ENCODE assay signal across 8 cellular contexts in genomic region chr17:51372345-51373004, GRCh38.
A peak's percentile ranks its signal among the peaks of the same experiment; 100 is the strongest.
DNase-seq lines count a peak whose midpoint lies in the region; ATAC-seq, FAIRE-seq and TF ChIP-seq lines count a peak whose summit lies in the region.

No MANE protein-coding gene starts in this region.

- no peak overlapping the region for H3K4me2 ChIP-seq in A549

- H3K27ac Mint-ChIP-seq in activated naive CD8-positive, alpha-beta T cell treated with anti-CD3 and anti-CD28 coated beads, Interleukin-2, amount 50 U/mL, for 24 hours, result no peak overlapping the region
- peak overlapping the region; percentile 54 for H3K27ac Mint-ChIP-seq in type B pancreatic cell

- no peak for TF ChIP-seq POLR2A in A549 (IDR thresholded peaks at IDR 0.05; ENCODE audit: low read length)

- no peaks in the 10 kb centered on the region for H3K27me3 Mint-ChIP-seq in activated naive CD8-positive, alpha-beta T cell treated with anti-CD3 and anti-CD28 coated beads, Interleukin-2, amount 50 U/mL, for 24 hours
- H3K27me3 Mint-ChIP-seq in type B pancreatic cell, result peaks cover 15% of the 10 kb centered on the region

- FAIRE-seq in A549 (lab: Jason Lieb, UNC), result no peak

- ATAC-seq in A549, result peak; percentile 36 to 81; a peak in 4 of 6 replicates
- peak; percentile 65 for ATAC-seq in HG02642 (IDR thresholded peaks at IDR 0.05; ENCODE audit: poor library complexity, unreplicated experiment)
- peak; percentile 51 for ATAC-seq in activated naive CD8-positive, alpha-beta T cell treated with anti-CD3 and anti-CD28 coated beads, Interleukin-2, amount 50 U/mL, for 24 hours

- no peak for TF ChIP-seq RAD21 in A549 (conservative IDR thresholded peaks at IDR 0.05 in 1 of 2, IDR thresholded peaks at IDR 0.05 in 1 of 2)

- POLR2A ChIA-PET in A549 (lab: Yijun Ruan, JAX) (no interaction called here), GM10248 (lab: Yijun Ruan, JAX) (no interaction called here)

- H3K4me3 ChIP-seq in A549 (no peak overlapping the region), iPS DF 6.9 (ENCODE audit: low read length) (no peak overlapping the region)

- 47% methylated on average over 5 of the region's 5 CpGs for WGBS in A549 (ENCODE audit: missing lambda C conversion rate)
- WGBS in iPS DF 6.9 (ENCODE audit: insufficient coverage, insufficient read length), result no CpG with 5 or more reads among the region's 5 CpGs

- peaks cover 3% of the 10 kb centered on the region for H3K9me3 Mint-ChIP-seq in activated naive CD8-positive, alpha-beta T cell treated with anti-CD3 and anti-CD28 coated beads, Interleukin-2, amount 50 U/mL, for 24 hours
- no peaks in the 10 kb centered on the region for H3K9me3 Mint-ChIP-seq in type B pancreatic cell

- CTCF ChIA-PET in A549 (lab: Yijun Ruan, JAX) (interaction anchor here (0.6 to 5.0 kb wide), 97 partner anchors 8 to 1777 kb away, joined by 3 to 186 read pairs (median 5); no protein-coding TSS in a partner anchor), GM10248 (lab: Yijun Ruan, JAX) (interaction anchor here (0.6 to 1.4 kb wide), 3 partner anchors 8 to 163 kb away, joined by 3 to 4 read pairs (median 3); no protein-coding TSS in a partner anchor)

- TF ChIP-seq CTCF in A549 (IDR thresholded peaks at IDR 0.05), result no peak
- no peak for TF ChIP-seq CTCF in GM10248 (IDR thresholded peaks at IDR 0.05; ENCODE audit: control extremely low read depth, extremely low read depth, low read depth, missing control alignments)
- TF ChIP-seq CTCF in type B pancreatic cell (conservative IDR thresholded peaks at IDR 0.05), result no peak

- peaks cover 10% of the 10 kb centered on the region for H3K4me1 Mint-ChIP-seq in activated naive CD8-positive, alpha-beta T cell treated with anti-CD3 and anti-CD28 coated beads, Interleukin-2, amount 50 U/mL, for 24 hours
- peaks cover 8% of the 10 kb centered on the region for H3K4me1 Mint-ChIP-seq in type B pancreatic cell (ENCODE audit: unreplicated experiment)

- no peak for TF ChIP-seq EP300 in A549 (IDR thresholded peaks at IDR 0.05)

- no peaks in the 10 kb centered on the region for H3K36me3 ChIP-seq in iPS DF 6.9 (ENCODE audit: control insufficient read depth, insufficient read depth, low read length)

- H3K4me1 ChIP-seq in A549 (0 out of 3 replicates have a peak, but pooled peaks cover 3% of the 10 kb centered on the region), iPS DF 6.9 (ENCODE audit: control insufficient read depth, insufficient read depth, low read length) (peaks cover 4% of the 10 kb centered on the region)

- H3K27ac ChIP-seq in A549 (peak overlapping the region; percentile 37 to 59; a peak in 4 of 6 replicates), iPS DF 6.9 (ENCODE audit: low read length) (no peak overlapping the region)

- no peaks in the 10 kb centered on the region for H3K27me3 ChIP-seq in iPS DF 6.9 (ENCODE audit: control insufficient read depth, insufficient read depth, low read length)

- no peaks in the 10 kb centered on the region for H3K9me3 ChIP-seq in A549
- H3K9me3 ChIP-seq in iPS DF 6.9 (ENCODE audit: control insufficient read depth, insufficient read depth, low read length), result no peaks in the 10 kb centered on the region

- peak overlapping the region; percentile 53 for H3K4me3 Mint-ChIP-seq in activated naive CD8-positive, alpha-beta T cell treated with anti-CD3 and anti-CD28 coated beads, Interleukin-2, amount 50 U/mL, for 24 hours
- H3K4me3 Mint-ChIP-seq in type B pancreatic cell, result peak overlapping the region; percentile 68

- no peaks in the 10 kb centered on the region for H3K36me3 Mint-ChIP-seq in activated naive CD8-positive, alpha-beta T cell treated with anti-CD3 and anti-CD28 coated beads, Interleukin-2, amount 50 U/mL, for 24 hours (ENCODE audit: low read depth)
- H3K36me3 Mint-ChIP-seq in type B pancreatic cell, result no peaks in the 10 kb centered on the region

- DNase-seq in A549 (ENCODE audit: low read depth in 1 of 2, low spot score in 1 of 2) (peak; percentile 33 to 77), GM10248 (ENCODE audit: extremely low spot score) (peak; percentile 28), NCI-H1930 (lab: John Stamatoyannopoulos, UW) (peak; percentile 61 to 69), iPS DF 6.9 (ENCODE audit: low read depth, low spot score) (peak; percentile 45), type B pancreatic cell (ENCODE audit: extremely low spot score, unreplicated experiment) (no peak)
- DNase-seq in activated naive CD8-positive, alpha-beta T cell treated with anti-CD3 and anti-CD28 coated beads, Interleukin-2, amount 50 U/mL, for 24 hours, result peak; percentile 10
- no peak for DNase-seq in stimulated activated naive CD4-positive, alpha-beta T cell treated with Interleukin-2 at 50 U/mL for 16 hours (lab: John Stamatoyannopoulos, UW)

TF ChIP-seq in A549, 52 proteins besides CTCF, POLR2A, EP300 and RAD21:
- TF ChIP-seq FOSL2 (IDR thresholded peaks at IDR 0.05) (no peak), FOSL2 (CRISPR knock-in tag; IDR thresholded peaks at IDR 0.05) (no peak), ATOH8 (CRISPR knock-in tag; IDR thresholded peaks at IDR 0.05; ENCODE audit: low read depth) (no peak), REST (IDR thresholded peaks at IDR 0.05) (no peak), HOXB5 (CRISPR knock-in tag; IDR thresholded peaks at IDR 0.05) (no peak), SREBF2 (IDR thresholded peaks at IDR 0.05) (no peak), ZNF302 (CRISPR knock-in tag; IDR thresholded peaks at IDR 0.05) (no peak), CEBPB (IDR thresholded peaks at IDR 0.05) (no peak), MAZ (IDR thresholded peaks at IDR 0.05; ENCODE audit: borderline replicate concordance, low read depth, low read length) (no peak), MAX (IDR thresholded peaks at IDR 0.05) (peak; percentile 18; the same call in 1 of the 2 replicates), KDM5A (IDR thresholded peaks at IDR 0.05) (no peak), RARB (CRISPR knock-in tag; IDR thresholded peaks at IDR 0.05) (no peak), CHD4 (IDR thresholded peaks at IDR 0.05; ENCODE audit: borderline replicate concordance) (no peak), NPAS2 (CRISPR knock-in tag; IDR thresholded peaks at IDR 0.05; ENCODE audit: borderline replicate concordance) (no peak), FOXS1 (CRISPR knock-in tag; IDR thresholded peaks at IDR 0.05) (no peak), USF2 (IDR thresholded peaks at IDR 0.05) (peak; percentile 73), MYC (IDR thresholded peaks at IDR 0.05; ENCODE audit: borderline replicate concordance, low read length) (no peak), EHF (CRISPR knock-in tag; IDR thresholded peaks at IDR 0.05) (no peak)

Comparison
In these comparisons a context has a peak if more than half of its experiments do, and no peak if none do; other contexts are left out.
1. DNase-seq: peak in A549 (2 of 2), GM10248 (single experiment), NCI-H1930 (2 of 2), activated naive CD8-positive, alpha-beta T cell treated with anti-CD3 and anti-CD28 coated beads, Interleukin-2, amount 50 U/mL, for 24 hours (single experiment) and iPS DF 6.9 (single experiment); none in type B pancreatic cell (single experiment) and stimulated activated naive CD4-positive, alpha-beta T cell treated with Interleukin-2 at 50 U/mL for 16 hours (single experiment).
2. Peak in every context shown above with its lines, with median percentiles within 50 percentile points of each other: ATAC-seq.